Comparison of ENCODE assay signal across 9 cellular contexts in the genomic region with DNA sequence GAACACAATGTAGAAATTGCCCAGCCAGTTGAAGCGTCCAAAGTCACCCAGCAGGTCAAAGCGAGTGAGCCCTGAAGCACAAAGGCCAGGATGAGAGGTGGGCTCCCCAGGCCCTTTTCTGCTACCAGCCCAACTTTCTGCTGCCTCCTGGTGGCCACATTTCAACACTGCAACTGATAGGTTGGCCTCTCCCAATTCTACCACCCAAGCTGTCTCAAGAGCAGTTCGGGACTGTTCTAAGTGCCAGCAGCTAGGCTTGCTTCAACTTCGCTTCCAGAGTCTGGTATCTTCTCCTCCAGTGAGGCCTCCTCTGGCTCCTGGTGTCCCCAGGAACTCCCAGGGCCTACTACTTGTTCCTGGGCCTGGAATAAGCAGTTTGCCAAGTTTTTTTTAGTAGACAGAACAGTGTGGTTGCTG.
DNase-seq lines count a peak whose midpoint lies in the region; ATAC-seq lines count a peak whose summit lies in the region.
"Had no signal": no experiment of that assay in that cellular context is flagged by ENCODE, and none has a peak within 500 bp of the region (broad histone marks: within the 10 kb centered on the region; RNA-seq: fewer than 3 reads in every experiment).

No MANE protein-coding gene starts in this region.

- no peak overlapping the region for H3K4me3 Mint-ChIP-seq in stimulated activated memory B cell treated with anti-CD40 and anti-IgM and Interleukin-4, amounts not matched to agents 10 μg/mL and 1 μg/mL and 100 μg/mL, for 72 hours
- H3K4me3 Mint-ChIP-seq: activated naive CD8-positive, alpha-beta T cell had no signal

- peak; percentile 50 for ATAC-seq in stimulated activated memory B cell treated with anti-CD40 and anti-IgM and Interleukin-4, amounts not matched to agents 10 μg/mL and 1 μg/mL and 100 μg/mL, for 72 hours
- ATAC-seq in HG02885 (IDR thresholded peaks at IDR 0.05; ENCODE audit: poor library complexity, unreplicated experiment) (no peak), HG03520 (IDR thresholded peaks at IDR 0.05; ENCODE audit: unreplicated experiment) (no peak)

- DNase-seq in ELR (ENCODE audit: low read depth) (peak; percentile 53), Kasumi-1 (lab: John Stamatoyannopoulos, UW) (peak; percentile 47 to 51), cerebellar cortex (ENCODE audit: low spot score) (peak; percentile 62), medulla oblongata (ENCODE audit: extremely low spot score) (peak; percentile 71)
- peak; percentile 47 for DNase-seq in activated CD4-positive, CD25-positive, alpha-beta regulatory T cell treated with anti-CD3 and anti-CD28 coated beads, Interleukin-2, amount 50 U/mL, for 16 hours (ENCODE audit: low read depth, low spot score)

- no peaks in the 10 kb centered on the region for H3K9me3 Mint-ChIP-seq in stimulated activated memory B cell treated with anti-CD40 and anti-IgM and Interleukin-4, amounts not matched to agents 10 μg/mL and 1 μg/mL and 100 μg/mL, for 72 hours

- H3K27ac Mint-ChIP-seq in stimulated activated memory B cell treated with anti-CD40 and anti-IgM and Interleukin-4, amounts not matched to agents 10 μg/mL and 1 μg/mL and 100 μg/mL, for 72 hours = no peak overlapping the region
- H3K27ac Mint-ChIP-seq: activated naive CD8-positive, alpha-beta T cell had no signal

- peaks cover 26% of the 10 kb centered on the region for H3K27me3 Mint-ChIP-seq in stimulated activated memory B cell treated with anti-CD40 and anti-IgM and Interleukin-4, amounts not matched to agents 10 μg/mL and 1 μg/mL and 100 μg/mL, for 72 hours

- H3K36me3 Mint-ChIP-seq in stimulated activated memory B cell treated with anti-CD40 and anti-IgM and Interleukin-4, amounts not matched to agents 10 μg/mL and 1 μg/mL and 100 μg/mL, for 72 hours = peaks cover 65% of the 10 kb centered on the region

- peaks cover 20% of the 10 kb centered on the region for H3K4me1 Mint-ChIP-seq in stimulated activated memory B cell treated with anti-CD40 and anti-IgM and Interleukin-4, amounts not matched to agents 10 μg/mL and 1 μg/mL and 100 μg/mL, for 72 hours
